ENCODE assay signal across 1 cellular context in genomic region chr5:89728750-89729149, GRCh38.
TF ChIP-seq lines count a peak whose summit lies in the region.

No MANE protein-coding gene starts in this region.

TF ChIP-seq in K562, 482 proteins besides CTCF, POLR2A, EP300 and RAD21 (continued from another document):
- TF ChIP-seq CEBPZ (IDR thresholded peaks at IDR 0.05; ENCODE audit: borderline replicate concordance, low read depth, low read length) (no peak), MAFG (tag; conservative IDR thresholded peaks at IDR 0.05) (peak; percentile 65), ZNF77 (CRISPR knock-in tag; IDR thresholded peaks at IDR 0.05) (no peak), ZNF316 (IDR thresholded peaks at IDR 0.05) (peak; percentile 62; the same call in 1 of the 2 replicates), HDAC3 (IDR thresholded peaks at IDR 0.05; ENCODE audit: borderline replicate concordance, partially characterized antibody) (no peak), ZFPM2 (CRISPR knock-in tag; IDR thresholded peaks at IDR 0.05) (no peak), MAFK (IDR thresholded peaks at IDR 0.05; ENCODE audit: low read length) (peak; percentile 56), CHAMP1 (IDR thresholded peaks at IDR 0.05) (no peak), CBX5 (IDR thresholded peaks at IDR 0.05; ENCODE audit: borderline replicate concordance, low read depth) (no peak), ZNF175 (CRISPR knock-in tag; IDR thresholded peaks at IDR 0.05; ENCODE audit: low read depth) (no peak), ZNF707 (CRISPR knock-in tag; conservative IDR thresholded peaks at IDR 0.05) (no peak), ZNF146 (CRISPR knock-in tag; IDR thresholded peaks at IDR 0.05; ENCODE audit: unreplicated experiment) (no peak), E4F1 (CRISPR knock-in tag; IDR thresholded peaks at IDR 0.05; ENCODE audit: borderline replicate concordance) (no peak)
TF ChIP-seq in K562: peak in this region for 5.
